ENCODE assay signal across 15 cellular contexts in the genomic region with DNA sequence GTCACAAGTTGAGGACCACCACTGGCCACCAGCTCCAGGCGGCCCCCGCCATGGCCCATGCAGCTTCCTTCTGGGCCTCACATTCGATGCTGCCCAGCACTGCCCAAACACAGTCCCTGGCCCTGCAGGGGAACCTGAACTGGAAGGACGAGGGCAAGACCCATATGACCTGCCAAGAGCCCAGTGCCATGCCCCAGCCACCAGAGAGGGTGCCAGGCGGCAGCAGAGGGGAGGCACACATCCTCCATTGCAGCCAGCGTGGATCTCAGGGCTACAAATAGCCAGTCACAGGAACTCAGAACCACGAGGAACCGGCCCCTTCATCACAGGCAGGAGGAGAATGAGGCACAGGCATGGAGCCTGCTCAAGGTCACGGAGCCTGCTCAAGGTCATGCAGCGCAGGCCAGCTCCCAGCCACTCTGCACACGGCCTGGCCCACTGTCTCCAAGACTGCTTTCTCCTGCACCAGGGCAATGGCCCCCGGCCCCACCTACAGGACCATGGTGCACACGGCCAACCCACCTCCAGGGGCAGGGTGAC.
DNase-seq lines count a peak whose midpoint lies in the region; ATAC-seq and TF ChIP-seq lines count a peak whose summit lies in the region.
"Had no signal": no experiment of that assay in that cellular context is flagged by ENCODE, and none has a peak within 500 bp of the region (broad histone marks: within the 10 kb centered on the region; RNA-seq: fewer than 3 reads in every experiment).

No MANE protein-coding gene starts in this region.

- no peaks in the 10 kb centered on the region for H3K27me3 ChIP-seq in dorsolateral prefrontal cortex
- H3K27me3 ChIP-seq: uterus had no signal

- CTCF ChIA-PET in activated CD4-positive, alpha-beta memory T cell treated with anti-CD3 and anti-CD28 coated beads for 36 hours (lab: Charles Lee) = interaction anchor here (0.9 to 6.5 kb wide), 23 partner anchors 9 to 131 kb away, joined by 3 to 120 read pairs (median 7); no protein-coding TSS in a partner anchor

- ATAC-seq in stimulated activated memory B cell treated with anti-CD40 and anti-IgM and Interleukin-4, amounts not matched to agents 10 μg/mL and 1 μg/mL and 100 μg/mL, for 72 hours = no peak
- no peak for ATAC-seq in GM18907 (IDR thresholded peaks at IDR 0.05; ENCODE audit: unreplicated experiment)

- peaks cover 3% of the 10 kb centered on the region for H3K9me3 Mint-ChIP-seq in activated CD4-positive, alpha-beta memory T cell treated with anti-CD3 and anti-CD28 coated beads for 36 hours
- H3K9me3 Mint-ChIP-seq in stimulated activated memory B cell treated with anti-CD40 and anti-IgM and Interleukin-4, amounts not matched to agents 10 μg/mL and 1 μg/mL and 100 μg/mL, for 72 hours = peaks cover 4% of the 10 kb centered on the region

- peaks cover 16% of the 10 kb centered on the region for H3K36me3 Mint-ChIP-seq in activated CD4-positive, alpha-beta memory T cell treated with anti-CD3 and anti-CD28 coated beads for 36 hours
- peaks cover 11% of the 10 kb centered on the region for H3K36me3 Mint-ChIP-seq in stimulated activated memory B cell treated with anti-CD40 and anti-IgM and Interleukin-4, amounts not matched to agents 10 μg/mL and 1 μg/mL and 100 μg/mL, for 72 hours
- H3K36me3 Mint-ChIP-seq: brain had no signal

- H3K27ac ChIP-seq in dorsolateral prefrontal cortex = peak overlapping the region in 53 of 59 donors; percentile 21 to 100 (median 91)
- H3K27ac ChIP-seq: uterus had no signal

- H3K27ac Mint-ChIP-seq in activated CD4-positive, alpha-beta memory T cell treated with anti-CD3 and anti-CD28 coated beads for 36 hours = peak overlapping the region; percentile 100
- peak overlapping the region; percentile 96 for H3K27ac Mint-ChIP-seq in stimulated activated memory B cell treated with anti-CD40 and anti-IgM and Interleukin-4, amounts not matched to agents 10 μg/mL and 1 μg/mL and 100 μg/mL, for 72 hours

- peaks cover 92% of the 10 kb centered on the region for H3K4me1 Mint-ChIP-seq in activated CD4-positive, alpha-beta memory T cell treated with anti-CD3 and anti-CD28 coated beads for 36 hours (ENCODE audit: low read depth)
- H3K4me1 Mint-ChIP-seq in stimulated activated memory B cell treated with anti-CD40 and anti-IgM and Interleukin-4, amounts not matched to agents 10 μg/mL and 1 μg/mL and 100 μg/mL, for 72 hours = peaks cover 98% of the 10 kb centered on the region

- no peak for TF ChIP-seq CTCF in dorsolateral prefrontal cortex (IDR thresholded peaks at IDR 0.05 in 54 of 56, conservative IDR thresholded peaks at IDR 0.05 in 2 of 56; ENCODE audit: low read depth in 1 of 56, partially characterized antibody in 56 of 56)

- intact Hi-C loops in activated CD4-positive, alpha-beta memory T cell treated with anti-CD3 and anti-CD28 coated beads for 36 hours (cut with micrococcal nuclease) = no loop called here
- intact Hi-C loops in dorsolateral prefrontal cortex (cut with DNase I) = loop anchor here in 1 of 2 donors (5.0 kb wide), 1 partner anchor 119 kb away; no protein-coding TSS in a partner anchor

- peak; percentile 52 for DNase-seq in activated T-cell treated with anti-CD3 and anti-CD28 coated beads, Interleukin-2, amount 50 U/mL, for 48 hours
- DNase-seq in activated T-cell treated with anti-CD3 and anti-CD28 coated beads for 4 hours = no peak
- DNase-seq in activated CD4-positive, alpha-beta memory T cell treated with anti-CD3 and anti-CD28 coated beads for 36 hours = no peak
- no peak for DNase-seq in dorsolateral prefrontal cortex
- DNase-seq in NOMO-1 (lab: John Stamatoyannopoulos, UW; ENCODE audit: unreplicated experiment in 2 of 2) = no peak
- no peak for DNase-seq in effector CD4-positive, alpha-beta T cell
- DNase-seq: ACHN, COR-L47, NCI-H69, RPMI8226, uterus had no signal

- POLR2A ChIA-PET in activated CD4-positive, alpha-beta memory T cell treated with anti-CD3 and anti-CD28 coated beads for 36 hours (lab: Charles Lee) = interaction anchor here (1.0 to 2.8 kb wide), 9 partner anchors 10 to 51 kb away, joined by 3 to 17 read pairs (median 4); no protein-coding TSS in a partner anchor

- no peak overlapping the region for H3K4me3 Mint-ChIP-seq in activated CD4-positive, alpha-beta memory T cell treated with anti-CD3 and anti-CD28 coated beads for 36 hours
- no peak overlapping the region for H3K4me3 Mint-ChIP-seq in stimulated activated memory B cell treated with anti-CD40 and anti-IgM and Interleukin-4, amounts not matched to agents 10 μg/mL and 1 μg/mL and 100 μg/mL, for 72 hours
- H3K4me3 Mint-ChIP-seq: brain had no signal

- H3K27me3 Mint-ChIP-seq in activated CD4-positive, alpha-beta memory T cell treated with anti-CD3 and anti-CD28 coated beads for 36 hours = no peaks in the 10 kb centered on the region
- H3K27me3 Mint-ChIP-seq in stimulated activated memory B cell treated with anti-CD40 and anti-IgM and Interleukin-4, amounts not matched to agents 10 μg/mL and 1 μg/mL and 100 μg/mL, for 72 hours = no peaks in the 10 kb centered on the region
- H3K27me3 Mint-ChIP-seq: brain had no signal

- no peak overlapping the region for H3K4me3 ChIP-seq in dorsolateral prefrontal cortex
- H3K4me3 ChIP-seq: skin epidermis, uterus had no signal

Comparison
In these comparisons a context has a peak if more than half of its experiments do, and no peak if none do; other contexts are left out.
1. DNase-seq: peak in activated T-cell treated with anti-CD3 and anti-CD28 coated beads, Interleukin-2, amount 50 U/mL, for 48 hours (2 of 2); none in activated T-cell treated with anti-CD3 and anti-CD28 coated beads for 4 hours (single experiment), activated CD4-positive, alpha-beta memory T cell treated with anti-CD3 and anti-CD28 coated beads for 36 hours (single experiment), dorsolateral prefrontal cortex (0 of 10), NOMO-1 (0 of 2) and effector CD4-positive, alpha-beta T cell (single experiment).